8 cellular contexts compared by ENCODE assay signal in the genomic region with DNA sequence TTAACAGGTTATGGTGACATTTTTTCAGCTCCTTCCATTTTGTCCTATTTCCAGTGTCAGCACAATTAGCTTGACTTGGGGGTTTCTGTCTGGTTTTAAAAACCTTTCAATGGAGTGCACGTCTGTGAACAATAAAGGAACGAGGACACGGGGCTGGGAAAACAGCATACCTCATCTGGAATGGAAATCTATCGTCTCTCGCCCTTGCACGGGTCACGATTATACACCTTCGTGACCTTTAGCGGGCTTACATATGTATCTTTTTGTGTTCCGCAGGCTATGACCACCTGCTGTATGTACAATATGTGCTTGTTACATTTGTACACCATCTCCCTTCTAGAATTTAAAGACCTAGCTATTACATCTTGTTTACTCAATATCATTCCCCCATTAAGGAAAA.
DNase-seq lines count a peak whose midpoint lies in the region; ATAC-seq and TF ChIP-seq lines count a peak whose summit lies in the region.

No MANE protein-coding gene starts in this region.

- H3K27me3 Mint-ChIP-seq in stimulated activated naive B cell treated with anti-CD40 and anti-IgM and Interleukin-4, amounts not matched to agents 10 μg/mL and 1 μg/mL and 100 μg/mL, for 72 hours, result peaks cover 8 to 14% of the 10 kb centered on the region in 2 donors

- H3K4me3 Mint-ChIP-seq in stimulated activated naive B cell treated with anti-CD40 and anti-IgM and Interleukin-4, amounts not matched to agents 10 μg/mL and 1 μg/mL and 100 μg/mL, for 72 hours, result peak overlapping the region; percentile 84 to 85

- DNase-seq in NCI-H2171 treated with DMSO at 0.1 percent for 48 hours (lab: John Stamatoyannopoulos, UW) (peak; percentile 49), NCI-H2171 (lab: John Stamatoyannopoulos, UW) (no peak)
- no peak for DNase-seq in stimulated activated naive B cell treated with anti-CD40 and anti-IgM and Interleukin-4, amounts not matched to agents 10 μg/mL and 1 μg/mL and 100 μg/mL, for 72 hours

- H3K4me3 ChIP-seq in iPS-11a (ENCODE audit: low read depth, low read length), result peak overlapping the region; percentile 44

- peak overlapping the region; percentile 98 for H3K27ac Mint-ChIP-seq in stimulated activated naive B cell treated with anti-CD40 and anti-IgM and Interleukin-4, amounts not matched to agents 10 μg/mL and 1 μg/mL and 100 μg/mL, for 72 hours

- no peak for ATAC-seq in stimulated activated naive B cell treated with anti-CD40 and anti-IgM and Interleukin-4, amounts not matched to agents 10 μg/mL and 1 μg/mL and 100 μg/mL, for 72 hours (replicated peaks)
- no peak for ATAC-seq in GM21528 (IDR thresholded peaks at IDR 0.05; ENCODE audit: low FRiP score, unreplicated experiment)
- ATAC-seq in HG02938 (IDR thresholded peaks at IDR 0.05; ENCODE audit: unreplicated experiment), result no peak
- no peak for ATAC-seq in GM18870 (IDR thresholded peaks at IDR 0.05; ENCODE audit: unreplicated experiment)

- TF ChIP-seq CTCF in VCaP (conservative IDR thresholded peaks at IDR 0.05), result no peak

- no peaks in the 10 kb centered on the region for H3K9me3 Mint-ChIP-seq in stimulated activated naive B cell treated with anti-CD40 and anti-IgM and Interleukin-4, amounts not matched to agents 10 μg/mL and 1 μg/mL and 100 μg/mL, for 72 hours

- H3K36me3 Mint-ChIP-seq in stimulated activated naive B cell treated with anti-CD40 and anti-IgM and Interleukin-4, amounts not matched to agents 10 μg/mL and 1 μg/mL and 100 μg/mL, for 72 hours, result peaks cover 18 to 31% of the 10 kb centered on the region in 2 donors

- H3K4me1 Mint-ChIP-seq in stimulated activated naive B cell treated with anti-CD40 and anti-IgM and Interleukin-4, amounts not matched to agents 10 μg/mL and 1 μg/mL and 100 μg/mL, for 72 hours, result peaks cover 29 to 33% of the 10 kb centered on the region in 2 donors

- H3K27ac ChIP-seq in VCaP, result peak overlapping the region; percentile 68; the same call in 1 of the 2 replicates
